ENCODE assay signal across 9 cellular contexts in genomic region chr12:6452908-6453630, GRCh38. TPM values are rescaled to one million over a fixed set of nuclear protein-coding genes. Genes with fewer than 3 reads are reported as not detected.
DNase-seq lines count a peak whose midpoint lies in the region; ATAC-seq, FAIRE-seq and TF ChIP-seq lines count a peak whose summit lies in the region.
"Had no signal": no experiment of that assay in that cellular context is flagged by ENCODE, and none has a peak within 500 bp of the region (broad histone marks: within the 10 kb centered on the region; RNA-seq: fewer than 3 reads in every experiment).

No MANE protein-coding gene starts in this region.

- intact Hi-C loops in pancreas (cut with DNase I): loop anchor here in 1 of 3 donors (10.0 kb wide), 1 partner anchor 128 kb away; no protein-coding TSS in a partner anchor

- peak overlapping the region in 3 of 4 donors; percentile 54 to 60 (median 59) for H3K4me3 ChIP-seq in pancreas

- peak; percentile 68 for ATAC-seq in esophagus mucosa
- peak in 1 of 4 donors; percentile 6 for ATAC-seq in pancreas
- no peak for ATAC-seq in HG02588 (IDR thresholded peaks at IDR 0.05; ENCODE audit: unreplicated experiment)
- no peak for ATAC-seq in GM21360 (IDR thresholded peaks at IDR 0.05; ENCODE audit: unreplicated experiment)

- peaks cover 0 to 27% (median 13%) of the 10 kb centered on the region in 3 donors for H3K36me3 ChIP-seq in pancreas

- peaks cover 0 to 12% (median 0%) of the 10 kb centered on the region in 3 donors for H3K4me1 ChIP-seq in pancreas

- no peak for TF ChIP-seq CTCF in pancreas (IDR thresholded peaks at IDR 0.05)

- H3K27ac ChIP-seq in pancreas: peak overlapping the region; percentile 84 to 97 (median 94)

- peak; percentile 55 for DNase-seq in DMS79 (lab: John Stamatoyannopoulos, UW)
- no peak for DNase-seq in pancreas
- no peak for DNase-seq in NCI-H2227 treated with DMSO at 0.1 percent for 48 hours (lab: John Stamatoyannopoulos, UW)
- DNase-seq in 8988T: no peak

- H3K9me3 ChIP-seq in pancreas: no peaks in the 10 kb centered on the region

- WGBS in pancreas, 2 donors: 52 to 63% methylated on average over 18 of the region's 18 CpGs

- no peak for FAIRE-seq in pancreas (lab: Jason Lieb, UNC)
- FAIRE-seq: endometrium had no signal

- 0 out of 2 replicates have a peak, but pooled peaks have one; percentile 40 for TF ChIP-seq POLR2A in Raji (IDR thresholded peaks at IDR 0.05; ENCODE audit: insufficient read depth, low read depth, low read length)

- H3K27me3 ChIP-seq in pancreas: no peaks in the 10 kb centered on the region

RNA-seq across cellular contexts. Expression of gene TAPBPL, which starts 1.2 kb away (rescaled TPM):
- total RNA-seq in esophagus mucosa (11.4 TPM), pancreas (10 to 100 TPM in 3 of 6 donors, 1 to 10 TPM in 3; 7.8 to 25.5 (median 12.6) TPM)
- polyA plus RNA-seq in pancreas: 10 to 100 TPM; 15.9 to 17.7 TPM

RNA-seq across cellular contexts. Expression of gene CD27, which starts 8.3 kb away (rescaled TPM):
- total RNA-seq in esophagus mucosa: 0.40 TPM
- total RNA-seq in pancreas: under 1 TPM in 4 of 6 donors, not detected in 2; 0.21 to 0.81 (median 0.30) TPM
- polyA plus RNA-seq in pancreas: under 1 TPM; 0.14 to 0.30 TPM

RNA-seq across cellular contexts. Expression of gene VAMP1, which starts 17.4 kb away (rescaled TPM):
- total RNA-seq in esophagus mucosa: 1.6 TPM
- total RNA-seq in pancreas: 1 to 10 TPM; 1.7 to 4.1 (median 2.3) TPM
- 1 to 10 TPM; 3.2 to 7.5 TPM for polyA plus RNA-seq in pancreas

RNA-seq across cellular contexts. Expression of gene MRPL51, which starts 40.0 kb away (rescaled TPM):
- total RNA-seq in esophagus mucosa: 180 TPM
- total RNA-seq in pancreas: 10 to 100 TPM; 66.3 to 79.7 (median 69.9) TPM
- 10 to 100 TPM; 30.6 to 64.7 TPM for polyA plus RNA-seq in pancreas

RNA-seq across cellular contexts. Expression of gene NCAPD2, which starts 40.8 kb away (rescaled TPM):
- total RNA-seq in esophagus mucosa (37.4 TPM), pancreas (10 to 100 TPM in 3 of 6 donors, 1 to 10 TPM in 3; 7.6 to 16.2 (median 10.0) TPM)
- polyA plus RNA-seq in pancreas: 1 to 10 TPM; 5.6 to 6.5 TPM
